In genomic region chr5:34026089-34026761, GRCh38 we compare ENCODE assay signal across 16 cellular contexts. TPM values are rescaled to one million over a fixed set of nuclear protein-coding genes. Genes with fewer than 3 reads are reported as not detected.
"Had no signal": no experiment of that assay in that cellular context is flagged by ENCODE, and none has a peak within 500 bp of the region (broad histone marks: within the 10 kb centered on the region; RNA-seq: fewer than 3 reads in every experiment).

No MANE protein-coding gene starts in this region.

- ATAC-seq: psoas muscle, upper lobe of right lung had no signal

- H3K27ac Mint-ChIP-seq: T-helper 1 cell treated with Interleukin-12 subunit alpha and Interleukin-12 subunit beta and Interleukin-4 antibody, amounts not matched to agents 30 μg/mL and 1 μg/mL, for 36 hours had no signal

- H3K36me3 ChIP-seq: sigmoid colon, upper lobe of right lung had no signal

- DNase-seq: activated CD4-positive, CD25-positive, alpha-beta regulatory T cell; activated naive CD4-positive, alpha-beta T cell treated with anti-CD3 and anti-CD28 coated beads, Interleukin-2, amount 50 U/mL, for 16 hours; amniotic stem cell; occipital lobe; psoas muscle; sigmoid colon; stimulated activated CD4-positive, alpha-beta T cell treated with anti-CD3 and anti-CD28 coated beads, Interleukin-12 subunit alpha, Interleukin-12 subunit beta, amount 100 ng/mL, for 4 hours; stimulated activated naive CD4-positive, alpha-beta T cell treated with Interleukin-2 at 50 U/mL for 16 hours; upper lobe of right lung had no signal

- H3K4me1 Mint-ChIP-seq: brain, nephron had no signal

- H3K9me3 Mint-ChIP-seq: brain; nephron; T-helper 1 cell treated with Interleukin-12 subunit alpha and Interleukin-12 subunit beta and Interleukin-4 antibody, amounts not matched to agents 30 μg/mL and 1 μg/mL, for 36 hours had no signal

- H3K27me3 Mint-ChIP-seq: brain had no signal

- FAIRE-seq: endometrium had no signal

- H3K4me3 ChIP-seq: esophagus muscularis mucosa, lung, psoas muscle, sigmoid colon, upper lobe of right lung had no signal

- H3K9me3 ChIP-seq: esophagus muscularis mucosa, psoas muscle, sigmoid colon, upper lobe of right lung had no signal

- H3K27ac ChIP-seq: esophagus muscularis mucosa, psoas muscle, sigmoid colon, upper lobe of right lung had no signal

- H3K4me1 ChIP-seq: psoas muscle, sigmoid colon, upper lobe of right lung had no signal

- H3K4me3 Mint-ChIP-seq: brain; nephron; T-helper 1 cell treated with Interleukin-12 subunit alpha and Interleukin-12 subunit beta and Interleukin-4 antibody, amounts not matched to agents 30 μg/mL and 1 μg/mL, for 36 hours had no signal

- H3K27me3 ChIP-seq: esophagus muscularis mucosa, sigmoid colon, upper lobe of right lung had no signal

RNA-seq across cellular contexts. Expression of gene SLC45A2, which starts 41.7 kb away (rescaled TPM):
- total RNA-seq: fibroblast of villous mesenchyme, upper lobe of right lung had no signal
